In the genomic region with DNA sequence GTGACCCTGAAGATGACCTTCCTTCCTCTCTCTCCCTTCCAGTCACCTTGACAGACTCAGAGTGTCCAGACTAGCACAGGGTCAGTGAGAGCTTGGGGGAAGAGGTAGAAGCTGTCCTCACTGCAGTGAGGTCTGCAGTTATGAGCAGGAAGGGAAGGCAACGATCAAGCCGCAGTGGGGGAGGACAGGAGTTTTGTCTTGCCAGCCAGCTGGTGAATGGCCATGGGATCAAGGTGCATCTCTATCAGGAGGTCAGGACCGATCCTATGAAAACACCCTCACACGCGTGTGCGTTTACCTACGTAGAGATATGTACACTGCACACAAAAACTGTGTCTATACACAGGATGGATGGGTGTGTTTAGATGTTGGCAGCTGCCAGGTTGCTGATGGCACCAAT, we compare ENCODE assay signal across 1 cellular context.
TF ChIP-seq lines count a peak whose summit lies in the region.

No MANE protein-coding gene starts in this region.

TF ChIP-seq in H1, 55 proteins besides CTCF, POLR2A, EP300 and RAD21:
- TF ChIP-seq TAF1 (IDR thresholded peaks at IDR 0.05; ENCODE audit: low read depth, low read length) (no peak), ASH2L (IDR thresholded peaks at IDR 0.05; ENCODE audit: low read length) (no peak)
